ENCODE assay signal across 9 cellular contexts in genomic region chr13:62290542-62290941, GRCh38.
"Had no signal": no experiment of that assay in that cellular context is flagged by ENCODE, and none has a peak within 500 bp of the region (broad histone marks: within the 10 kb centered on the region; RNA-seq: fewer than 3 reads in every experiment).

No MANE protein-coding gene starts in this region.

- DNase-seq: GM23248, GOT3, H7, IMR-90, KG1 had no signal

- ATAC-seq: HCT116, K562 had no signal

- H3K36me3 ChIP-seq: HAP-1 had no signal

- FAIRE-seq: HTR-8/SVneo, K562 had no signal

- H3K9ac ChIP-seq: GM23248 had no signal

- H3K4me3 ChIP-seq: GM23248, HAP-1, K562 had no signal

- H3K9me3 ChIP-seq: HAP-1 had no signal

- H3K27ac ChIP-seq: GM23248 had no signal

- H2AFZ ChIP-seq: GM23248 had no signal
